ENCODE assay signal across 8 cellular contexts in the genomic region with DNA sequence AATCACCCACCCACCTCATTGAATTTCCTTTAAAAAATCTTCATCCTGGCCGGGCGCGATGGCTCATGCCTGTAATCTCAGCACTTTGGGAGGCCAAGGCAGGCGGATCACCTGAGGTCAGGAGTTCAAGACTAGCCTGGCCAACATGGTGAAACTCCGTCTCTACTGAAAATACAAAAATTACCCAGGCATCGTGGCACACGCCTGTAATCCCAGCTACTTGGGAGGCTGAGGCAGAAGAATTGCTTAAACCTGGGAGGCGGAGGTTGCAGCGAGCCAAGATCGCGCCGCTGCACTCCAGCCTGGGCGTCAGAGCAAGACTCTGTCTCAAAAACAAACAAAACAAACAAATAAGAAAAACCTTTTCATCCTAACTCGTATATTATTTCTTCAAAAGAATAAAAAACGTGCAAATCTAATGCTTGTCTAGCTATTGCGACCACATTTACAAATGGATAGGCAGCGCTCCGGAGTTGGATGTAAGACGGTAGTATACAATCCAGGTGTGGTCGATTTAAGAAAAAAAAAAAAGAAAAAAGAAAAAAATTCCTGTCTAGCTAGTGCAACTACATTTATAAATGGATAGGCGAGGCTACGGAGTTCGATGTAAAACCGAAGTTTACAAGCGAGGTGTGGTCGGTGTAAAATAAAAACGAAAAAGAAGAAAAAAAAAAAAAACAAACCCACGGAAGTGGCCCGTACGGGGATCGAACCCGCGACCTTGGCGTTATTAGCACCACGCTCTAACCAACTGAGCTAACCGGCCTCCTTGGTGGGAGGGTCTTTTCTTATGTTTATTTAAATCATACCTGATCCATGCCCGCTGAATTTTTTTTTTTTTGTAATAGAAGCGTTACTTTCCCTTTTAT.
DNase-seq lines count a peak whose midpoint lies in the region; ATAC-seq and TF ChIP-seq lines count a peak whose summit lies in the region.
"Not testable (repeated sequence)": the region's sequence is repeated elsewhere in the genome, so short reads cannot be mapped to it uniquely, and the experiment has no call there.

No MANE protein-coding gene starts in this region.

- DNase-seq in AML-193 (lab: John Stamatoyannopoulos, UW) = peak; percentile 57 to 71
- DNase-seq in NB4 (ENCODE audit: low read depth) = peak; percentile 60
- peak; percentile 39 for DNase-seq in SKM-1 treated with dmso at 0.1 percent for 144 hours (lab: John Stamatoyannopoulos, UW; ENCODE audit: unreplicated experiment)
- DNase-seq in activated effector memory CD4-positive, alpha-beta T cell treated with anti-CD3 and anti-CD28 coated beads, Interleukin-2, amount 50 U/mL, for 16 hours = peak; percentile 88
- peak; percentile 54 for DNase-seq in stimulated activated CD4-positive, alpha-beta T cell treated with anti-CD3 and anti-CD28 coated beads, Interleukin-2, amount 100 ng/mL, for 4 hours (ENCODE audit: low read depth)

- H3K27ac ChIP-seq in mesodermal cell (ENCODE audit: low read depth, low read length, severe bottlenecking) = not testable (repeated sequence)

- peak overlapping the region; percentile 99 for H3K4me3 ChIP-seq in NB4 (ENCODE audit: low read depth, low read length)
- H3K4me3 ChIP-seq in mesodermal cell (ENCODE audit: extremely low read depth, insufficient read depth, low read length, poor library complexity, severe bottlenecking) = peak overlapping the region; percentile 98

- TF ChIP-seq CTCF in NB4 (IDR thresholded peaks at IDR 0.05; ENCODE audit: low read depth, low read length) = not testable (repeated sequence)

- whole genome bisulfite sequencing in mesodermal cell (ENCODE audit: insufficient coverage in 2 of 2), 2 experiments = 8 to 9% methylated on average over 13 to 19 of the region's 38 CpGs

- ATAC-seq in GM19467 (IDR thresholded peaks at IDR 0.05; ENCODE audit: unreplicated experiment) (peak; percentile 35), esophagus mucosa (peak; percentile 83)

- H3K9me3 ChIP-seq in mesodermal cell (ENCODE audit: control insufficient read depth, low read length) = not testable (repeated sequence)

- not testable (repeated sequence) for H3K36me3 ChIP-seq in mesodermal cell (ENCODE audit: control insufficient read depth, insufficient read depth, low read length)

- H3K4me1 ChIP-seq in mesodermal cell (ENCODE audit: control insufficient read depth, insufficient read depth, low read length, poor library complexity, severe bottlenecking) = not testable (repeated sequence)

- TF ChIP-seq POLR2A in NB4 (IDR thresholded peaks at IDR 0.05; ENCODE audit: extremely low read depth, insufficient read length) = not testable (repeated sequence)
